8 cellular contexts compared by ENCODE assay signal in genomic region chr18:79484661-79485621, GRCh38.
A peak's percentile ranks its signal among the peaks of the same experiment; 100 is the strongest.
DNase-seq lines count a peak whose midpoint lies in the region; ATAC-seq and TF ChIP-seq lines count a peak whose summit lies in the region.

No MANE protein-coding gene starts in this region.

- no peak overlapping the region for H2BK15ac ChIP-seq in mesenchymal stem cell (ENCODE audit: low read depth, poor library complexity, severe bottlenecking)

- DNase-seq in AG04449 (ENCODE audit: low read depth, low spot score) (peak; percentile 95), HS-5 (ENCODE audit: low read depth) (peak; percentile 51), choroid plexus epithelial cell (ENCODE audit: low read depth) (peak; percentile 97), mesenchymal stem cell (peak; percentile 94), NCI-H524 treated with DMSO at 0.1 percent for 48 hours (lab: John Stamatoyannopoulos, UW) (no peak)

- peak overlapping the region; percentile 2 to 11 for H3K18ac ChIP-seq in mesenchymal stem cell (ENCODE audit: low read depth in 1 of 2, low read length in 2 of 2)

- no peak overlapping the region for H2AK5ac ChIP-seq in mesenchymal stem cell (ENCODE audit: low read length, severe bottlenecking)

- H2BK120ac ChIP-seq in mesenchymal stem cell (ENCODE audit: low read depth, low read length) = peak overlapping the region; percentile 67

- 65% methylated on average over 47 of the region's 50 CpGs for WGBS in mesenchymal stem cell

- H3K14ac ChIP-seq in mesenchymal stem cell (ENCODE audit: low read length in 2 of 2) = no peak overlapping the region

- H3K4me3 ChIP-seq in AG04449 (ENCODE audit: low read depth, low read length) (peak overlapping the region; percentile 45), choroid plexus epithelial cell (ENCODE audit: low read depth, low read length) (peak overlapping the region; percentile 40), mesenchymal stem cell (ENCODE audit: insufficient read depth in 1 of 2, low read depth in 1 of 2, low read length in 2 of 2) (peak overlapping the region in 1 of 2 experiments; percentile 73)

- peak overlapping the region; percentile 21 to 45 for H3K4ac ChIP-seq in mesenchymal stem cell (ENCODE audit: low read depth in 1 of 2, low read length in 2 of 2)

- peaks cover 33% of the 10 kb centered on the region for H3K4me1 ChIP-seq in mesenchymal stem cell (ENCODE audit: control insufficient read depth, insufficient read depth, low read depth, low read length)

- no peaks in the 10 kb centered on the region for H3K9me3 ChIP-seq in mesenchymal stem cell (ENCODE audit: control insufficient read depth, low read length)

- no peak overlapping the region for H3K23ac ChIP-seq in mesenchymal stem cell (ENCODE audit: low read length in 2 of 2)

- H3K27ac ChIP-seq in mesenchymal stem cell (ENCODE audit: low read length, poor library complexity, severe bottlenecking) = peak overlapping the region; percentile 93

- CTCF ChIA-PET in AG04449 (lab: Yijun Ruan, JAX) = interaction anchor here (0.9 to 1.2 kb wide), 3 partner anchors 12 to 15 kb away, joined by 3 read pairs; no protein-coding TSS in a partner anchor

- H2BK5ac ChIP-seq in mesenchymal stem cell (ENCODE audit: low read depth, low read length, poor library complexity, severe bottlenecking) = peak overlapping the region; percentile 91

- TF ChIP-seq CTCF in AG04449 (IDR thresholded peaks at IDR 0.05; ENCODE audit: insufficient read depth, low read length, missing control alignments) (no peak), choroid plexus epithelial cell (conservative IDR thresholded peaks at IDR 0.05; ENCODE audit: low read depth, low read length) (no peak)

- no peaks in the 10 kb centered on the region for H3K79me1 ChIP-seq in mesenchymal stem cell (replicated peaks; ENCODE audit: low read length, poor library complexity, severe bottlenecking)

- no peak for ATAC-seq in GM21786 (IDR thresholded peaks at IDR 0.05; ENCODE audit: unreplicated experiment)
- ATAC-seq in HG03108 (IDR thresholded peaks at IDR 0.05; ENCODE audit: unreplicated experiment) = no peak
- no peak for ATAC-seq in GM21390 (IDR thresholded peaks at IDR 0.05; ENCODE audit: unreplicated experiment)

- peak overlapping the region; percentile 67 for H3K4me2 ChIP-seq in mesenchymal stem cell (ENCODE audit: low read length, poor library complexity, severe bottlenecking)

- H4K8ac ChIP-seq in mesenchymal stem cell (ENCODE audit: low read length) = peak overlapping the region; percentile 33

- peak overlapping the region in 1 of 2 experiments; percentile 24 for H2BK12ac ChIP-seq in mesenchymal stem cell (ENCODE audit: low read length in 2 of 2)

- peak overlapping the region; percentile 63 for H4K91ac ChIP-seq in mesenchymal stem cell (ENCODE audit: low read length)

- H3K36me3 ChIP-seq in mesenchymal stem cell (ENCODE audit: control insufficient read depth in 1 of 2, insufficient read depth in 2 of 2, low read depth in 1 of 2, low read length in 2 of 2) = peaks cover 0 to 12% of the 10 kb centered on the region in 2 experiments

- POLR2A ChIA-PET in AG04449 (lab: Yijun Ruan, JAX) = interaction anchor here (0.6 to 1.4 kb wide), 3 partner anchors 12 to 196 kb away, joined by 3 to 6 read pairs (median 4); no protein-coding TSS in a partner anchor

- no peaks in the 10 kb centered on the region for H3K27me3 ChIP-seq in mesenchymal stem cell (ENCODE audit: control insufficient read depth in 1 of 2, insufficient read depth in 1 of 2, low read length in 2 of 2)

- peak overlapping the region; percentile 85 for H3K9ac ChIP-seq in mesenchymal stem cell (ENCODE audit: low read length)

- H2AFZ ChIP-seq in mesenchymal stem cell (ENCODE audit: low read depth, low read length) = no peak overlapping the region
